25 cellular contexts compared by ENCODE assay signal in genomic region chr21:33820371-33820770, GRCh38.
"Had no signal": no experiment of that assay in that cellular context is flagged by ENCODE, and none has a peak within 500 bp of the region (broad histone marks: within the 10 kb centered on the region; RNA-seq: fewer than 3 reads in every experiment).

No MANE protein-coding gene starts in this region.

- H3K4me3 Mint-ChIP-seq: naive thymus-derived CD8-positive, alpha-beta T cell; stimulated activated naive B cell treated with anti-CD40 and anti-IgM and Interleukin-4, amounts not matched to agents 10 μg/mL and 1 μg/mL and 100 μg/mL, for 72 hours had no signal

- DNase-seq: heart left ventricle; islet precursor cell; left ventricle myocardium inferior; mesendoderm; midbrain; mucosa of descending colon; naive thymus-derived CD8-positive, alpha-beta T cell; ovary; right lobe of liver; stimulated activated CD4-positive, alpha-beta T cell treated with anti-CD3 and anti-CD28 coated beads, Interleukin-12 subunit alpha, Interleukin-12 subunit beta, amount 100 ng/mL, for 4 hours; stimulated activated CD4-positive, alpha-beta T cell treated with anti-CD3 and anti-CD28 coated beads, Interleukin-15, amount 100 ng/mL, for 24 hours; stimulated activated CD4-positive, alpha-beta T cell treated with anti-CD3 and anti-CD28 coated beads, Interleukin-2, amount 100 ng/mL, for 24 hours; stimulated activated CD4-positive, alpha-beta T cell treated with anti-CD3 and anti-CD28 coated beads, Interleukin-4, amount 100 ng/mL, for 1 hour; stimulated activated naive B cell treated with anti-CD40 and anti-IgM and Interleukin-4, amounts not matched to agents 10 μg/mL and 1 μg/mL and 100 μg/mL, for 72 hours; stimulated activated naive CD8-positive, alpha-beta T cell treated with anti-CD3 and anti-CD28 coated beads, Interleukin-15, Interleukin-2, amounts not matched to agents 100 U/mL and 50 U/mL, for 24 hours; stomach; tibial artery; trophoblast cell; upper lobe of right lung had no signal

- H3K27me3 ChIP-seq: heart left ventricle, ovary, right atrium auricular region, right lobe of liver, stomach, suprapubic skin, tibial artery, upper lobe of right lung had no signal

- H3K27me3 Mint-ChIP-seq: naive thymus-derived CD8-positive, alpha-beta T cell; progenitor cell of endocrine pancreas; stimulated activated naive B cell treated with anti-CD40 and anti-IgM and Interleukin-4, amounts not matched to agents 10 μg/mL and 1 μg/mL and 100 μg/mL, for 72 hours had no signal

- H3K27ac Mint-ChIP-seq: naive thymus-derived CD8-positive, alpha-beta T cell; stimulated activated naive B cell treated with anti-CD40 and anti-IgM and Interleukin-4, amounts not matched to agents 10 μg/mL and 1 μg/mL and 100 μg/mL, for 72 hours had no signal

- H3K9me3 ChIP-seq: heart left ventricle, left ventricle myocardium inferior, mucosa of descending colon, ovary, right atrium auricular region, right lobe of liver, stomach, suprapubic skin, thoracic aorta, tibial artery, upper lobe of right lung had no signal

- H3K27ac ChIP-seq: heart left ventricle, left ventricle myocardium inferior, ovary, right atrium auricular region, right lobe of liver, skin epidermis, stomach, suprapubic skin, thoracic aorta, tibial artery, upper lobe of right lung had no signal

- H3K4me3 ChIP-seq: heart left ventricle, left ventricle myocardium inferior, lung, mucosa of descending colon, ovary, right atrium auricular region, right lobe of liver, skin epidermis, stomach, suprapubic skin, thoracic aorta, tibial artery, upper lobe of right lung had no signal

- H3K36me3 ChIP-seq: ovary had no signal

- H3K36me3 Mint-ChIP-seq: stimulated activated naive B cell treated with anti-CD40 and anti-IgM and Interleukin-4, amounts not matched to agents 10 μg/mL and 1 μg/mL and 100 μg/mL, for 72 hours had no signal

- ATAC-seq: heart left ventricle; mucosa of descending colon; naive thymus-derived CD8-positive, alpha-beta T cell; right lobe of liver; stimulated activated naive B cell treated with anti-CD40 and anti-IgM and Interleukin-4, amounts not matched to agents 10 μg/mL and 1 μg/mL and 100 μg/mL, for 72 hours; stimulated activated naive CD8-positive, alpha-beta T cell treated with anti-CD3 and anti-CD28 coated beads, Interleukin-15, Interleukin-2, amounts not matched to agents 100 U/mL and 50 U/mL, for 24 hours; upper lobe of right lung had no signal

- H3K9me3 Mint-ChIP-seq: naive thymus-derived CD8-positive, alpha-beta T cell; stimulated activated naive B cell treated with anti-CD40 and anti-IgM and Interleukin-4, amounts not matched to agents 10 μg/mL and 1 μg/mL and 100 μg/mL, for 72 hours had no signal

- H3K4me1 Mint-ChIP-seq: naive thymus-derived CD8-positive, alpha-beta T cell; stimulated activated naive B cell treated with anti-CD40 and anti-IgM and Interleukin-4, amounts not matched to agents 10 μg/mL and 1 μg/mL and 100 μg/mL, for 72 hours had no signal
